1 cellular context compared by ENCODE assay signal in the genomic region with DNA sequence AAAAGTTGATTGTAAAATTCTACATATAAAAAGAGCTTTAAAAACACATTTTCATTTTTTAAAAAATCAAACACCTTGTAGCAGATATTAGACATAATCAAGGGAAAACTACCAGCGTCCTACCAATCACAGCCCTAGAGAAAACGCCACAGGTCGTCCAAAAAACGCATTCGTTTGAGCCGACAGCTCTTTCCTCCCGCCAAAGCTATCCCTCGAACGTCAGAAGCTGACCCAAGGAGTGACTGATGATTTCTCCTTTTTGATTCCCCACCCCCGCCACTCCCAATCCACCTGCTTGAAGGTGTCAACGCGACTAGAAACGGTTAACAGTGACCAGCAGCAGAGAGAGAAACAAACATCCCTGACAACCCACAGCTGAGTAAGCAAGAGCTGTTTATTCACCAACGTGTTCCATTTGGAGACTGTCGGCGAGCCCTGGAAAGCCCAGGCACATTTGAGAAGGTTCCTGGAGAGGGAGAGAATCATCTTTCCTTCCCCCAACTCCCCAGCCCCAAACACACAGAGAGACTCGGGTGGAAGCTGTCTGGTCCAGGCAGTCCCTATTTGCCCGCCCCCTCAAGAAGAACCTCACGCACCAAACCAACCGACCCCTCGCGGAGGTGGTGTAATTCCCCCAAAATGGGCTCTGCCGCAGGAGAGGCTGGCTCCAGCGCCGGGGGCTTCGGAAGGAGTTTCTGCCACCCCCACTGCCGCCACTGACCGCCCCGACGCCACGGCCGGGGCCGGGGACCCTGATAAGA.
TF ChIP-seq lines count a peak whose summit lies in the region.

No MANE protein-coding gene starts in this region.

TF ChIP-seq in GM23338, 12 proteins besides CTCF, POLR2A, EP300 and RAD21 (continued from another document):
- TF ChIP-seq, protein P1, sequence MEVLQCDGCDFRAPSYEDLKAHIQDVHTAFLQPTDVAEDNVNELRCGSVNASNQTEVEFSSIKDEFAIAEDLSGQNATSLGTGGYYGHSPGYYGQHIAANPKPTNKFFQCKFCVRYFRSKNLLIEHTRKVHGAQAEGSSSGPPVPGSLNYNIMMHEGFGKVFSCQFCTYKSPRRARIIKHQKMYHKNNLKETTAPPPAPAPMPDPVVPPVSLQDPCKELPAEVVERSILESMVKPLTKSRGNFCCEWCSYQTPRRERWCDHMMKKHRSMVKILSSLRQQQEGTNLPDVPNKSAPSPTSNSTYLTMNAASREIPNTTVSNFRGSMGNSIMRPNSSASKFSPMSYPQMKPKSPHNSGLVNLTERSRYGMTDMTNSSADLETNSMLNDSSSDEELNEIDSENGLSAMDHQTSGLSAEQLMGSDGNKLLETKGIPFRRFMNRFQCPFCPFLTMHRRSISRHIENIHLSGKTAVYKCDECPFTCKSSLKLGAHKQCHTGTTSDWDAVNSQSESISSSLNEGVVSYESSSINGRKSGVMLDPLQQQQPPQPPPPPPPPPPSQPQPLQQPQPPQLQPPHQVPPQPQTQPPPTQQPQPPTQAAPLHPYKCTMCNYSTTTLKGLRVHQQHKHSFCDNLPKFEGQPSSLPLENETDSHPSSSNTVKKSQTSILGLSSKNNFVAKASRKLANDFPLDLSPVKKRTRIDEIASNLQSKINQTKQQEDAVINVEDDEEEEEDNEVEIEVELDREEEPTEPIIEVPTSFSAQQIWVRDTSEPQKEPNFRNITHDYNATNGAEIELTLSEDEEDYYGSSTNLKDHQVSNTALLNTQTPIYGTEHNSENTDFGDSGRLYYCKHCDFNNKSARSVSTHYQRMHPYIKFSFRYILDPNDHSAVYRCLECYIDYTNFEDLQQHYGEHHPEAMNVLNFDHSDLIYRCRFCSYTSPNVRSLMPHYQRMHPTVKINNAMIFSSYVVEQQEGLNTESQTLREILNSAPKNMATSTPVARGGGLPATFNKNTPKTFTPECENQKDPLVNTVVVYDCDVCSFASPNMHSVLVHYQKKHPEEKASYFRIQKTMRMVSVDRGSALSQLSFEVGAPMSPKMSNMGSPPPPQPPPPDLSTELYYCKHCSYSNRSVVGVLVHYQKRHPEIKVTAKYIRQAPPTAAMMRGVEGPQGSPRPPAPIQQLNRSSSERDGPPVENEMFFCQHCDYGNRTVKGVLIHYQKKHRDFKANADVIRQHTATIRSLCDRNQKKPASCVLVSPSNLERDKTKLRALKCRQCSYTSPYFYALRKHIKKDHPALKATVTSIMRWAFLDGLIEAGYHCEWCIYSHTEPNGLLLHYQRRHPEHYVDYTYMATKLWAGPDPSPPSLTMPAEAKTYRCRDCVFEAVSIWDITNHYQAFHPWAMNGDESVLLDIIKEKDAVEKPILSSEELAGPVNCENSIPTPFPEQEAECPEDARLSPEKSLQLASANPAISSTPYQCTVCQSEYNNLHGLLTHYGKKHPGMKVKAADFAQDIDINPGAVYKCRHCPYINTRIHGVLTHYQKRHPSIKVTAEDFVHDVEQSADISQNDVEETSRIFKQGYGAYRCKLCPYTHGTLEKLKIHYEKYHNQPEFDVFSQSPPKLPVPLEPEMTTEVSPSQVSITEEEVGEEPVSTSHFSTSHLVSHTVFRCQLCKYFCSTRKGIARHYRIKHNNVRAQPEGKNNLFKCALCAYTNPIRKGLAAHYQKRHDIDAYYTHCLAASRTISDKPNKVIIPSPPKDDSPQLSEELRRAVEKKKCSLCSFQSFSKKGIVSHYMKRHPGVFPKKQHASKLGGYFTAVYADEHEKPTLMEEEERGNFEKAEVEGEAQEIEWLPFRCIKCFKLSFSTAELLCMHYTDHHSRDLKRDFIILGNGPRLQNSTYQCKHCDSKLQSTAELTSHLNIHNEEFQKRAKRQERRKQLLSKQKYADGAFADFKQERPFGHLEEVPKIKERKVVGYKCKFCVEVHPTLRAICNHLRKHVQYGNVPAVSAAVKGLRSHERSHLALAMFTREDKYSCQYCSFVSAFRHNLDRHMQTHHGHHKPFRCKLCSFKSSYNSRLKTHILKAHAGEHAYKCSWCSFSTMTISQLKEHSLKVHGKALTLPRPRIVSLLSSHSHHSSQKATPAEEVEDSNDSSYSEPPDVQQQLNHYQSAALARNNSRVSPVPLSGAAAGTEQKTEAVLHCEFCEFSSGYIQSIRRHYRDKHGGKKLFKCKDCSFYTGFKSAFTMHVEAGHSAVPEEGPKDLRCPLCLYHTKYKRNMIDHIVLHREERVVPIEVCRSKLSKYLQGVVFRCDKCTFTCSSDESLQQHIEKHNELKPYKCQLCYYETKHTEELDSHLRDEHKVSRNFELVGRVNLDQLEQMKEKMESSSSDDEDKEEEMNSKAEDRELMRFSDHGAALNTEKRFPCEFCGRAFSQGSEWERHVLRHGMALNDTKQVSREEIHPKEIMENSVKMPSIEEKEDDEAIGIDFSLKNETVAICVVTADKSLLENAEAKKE (CRISPR knock-in tag; IDR thresholded peaks at IDR 0.05) = no peak
- TF ChIP-seq ZNF114 (CRISPR knock-in tag; IDR thresholded peaks at IDR 0.05) (no peak), POLR2AphosphoS5 (IDR thresholded peaks at IDR 0.05; ENCODE audit: low read depth) (no peak)
